ENCODE assay signal across 8 cellular contexts in the genomic region with DNA sequence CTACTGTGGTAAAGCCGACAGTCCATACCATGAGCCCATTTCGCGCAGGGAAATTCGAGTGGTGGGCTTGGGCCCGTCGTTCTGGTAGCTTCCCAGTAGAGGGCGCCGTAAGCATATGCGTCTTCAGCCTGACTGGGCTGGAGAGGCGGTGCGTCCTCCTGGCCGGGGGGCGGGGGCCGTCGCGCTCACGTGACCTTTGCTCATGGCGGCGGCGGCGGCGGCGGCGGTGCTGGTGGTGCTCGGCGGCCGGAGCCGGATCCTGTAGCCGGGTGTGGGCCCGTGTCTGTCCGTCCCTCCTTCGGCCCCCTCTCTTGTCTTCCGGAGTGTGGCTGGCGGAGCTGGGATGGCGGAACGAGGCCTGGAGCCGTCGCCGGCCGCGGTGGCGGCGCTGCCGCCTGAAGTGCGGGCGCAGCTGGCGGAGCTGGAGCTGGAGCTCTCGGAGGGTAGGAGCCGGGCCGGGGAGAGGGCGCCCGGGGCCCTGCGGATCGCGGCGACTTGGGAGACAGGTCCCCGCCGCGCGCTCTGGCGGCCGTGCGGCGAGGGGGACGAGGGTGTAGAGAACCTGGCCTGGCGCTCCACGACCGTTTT.
A peak's percentile ranks its signal among the peaks of the same experiment; 100 is the strongest.
DNase-seq lines count a peak whose midpoint lies in the region; ATAC-seq lines count a peak whose summit lies in the region.

Gene DIP2B, plus strand, starts transcription at position 188 of the 588 bp plus-strand sequence. Its CDS starts 156 bp downstream, at position 344.

- ATAC-seq in GM18508 (IDR thresholded peaks at IDR 0.05; ENCODE audit: insufficient read depth, unreplicated experiment): peak; percentile 39
- ATAC-seq in HG02981 (IDR thresholded peaks at IDR 0.05; ENCODE audit: unreplicated experiment): peak; percentile 64
- ATAC-seq in HG03378 (IDR thresholded peaks at IDR 0.05; ENCODE audit: unreplicated experiment): no peak

- DNase-seq in NCI-H2029 treated with DMSO at 0.1 percent for 48 hours (lab: John Stamatoyannopoulos, UW): peak; percentile 87
- peak; percentile 91 for DNase-seq in T1000 (lab: John Stamatoyannopoulos, UW)
- DNase-seq in astrocyte of the hippocampus (ENCODE audit: low read depth, low spot score): peak; percentile 97
- peak; percentile 86 to 91 for DNase-seq in hippocampal formation (lab: John Stamatoyannopoulos, UW)
- peak; percentile 96 for DNase-seq in retina
